In genomic region chr14:73136387-73137221, GRCh38 we compare ENCODE assay signal across 8 cellular contexts. TPM values are rescaled to one million over a fixed set of nuclear protein-coding genes. Genes with fewer than 3 reads are reported as not detected.
DNase-seq lines count a peak whose midpoint lies in the region; ATAC-seq and TF ChIP-seq lines count a peak whose summit lies in the region.

TSS of gene PSEN1 (plus strand) at chr14:73136507. CDS start at chr14:73148020, 11,513 bp downstream.

- H3K27ac Mint-ChIP-seq in HFFc6 = peak within 1 kb of the TSS; percentile 97

- peak; percentile 97 for ATAC-seq in gastroesophageal sphincter

- DNase-seq in GM04504 (ENCODE audit: low read depth) (peak; percentile 80), HFFc6 (peak; percentile 88), NB4 (ENCODE audit: low read depth) (peak; percentile 95), SK-N-SH (peak; percentile 98), non-pigmented ciliary epithelial cell (ENCODE audit: low read depth) (peak; percentile 47), substantia nigra (lab: John Stamatoyannopoulos, UW) (peak; percentile 72 to 99 (median 96))
- peak; percentile 97 for DNase-seq in activated naive CD4-positive, alpha-beta T cell treated with anti-CD3 and anti-CD28 coated beads, Interleukin-2, amount 50 U/mL, for 16 hours

- H3K9me3 ChIP-seq in SK-N-SH (no peaks in the 10 kb centered on the region), gastroesophageal sphincter (no peaks in the 10 kb centered on the region)

- CTCF ChIA-PET in SK-N-SH (lab: Yijun Ruan, JAX) = interaction anchor here (1.3 kb wide), 1 partner anchor 335 kb away, joined by 3 read pairs; no protein-coding TSS in a partner anchor

- H3K4me1 Mint-ChIP-seq in HFFc6 (ENCODE audit: low read depth) = peaks cover 22% of the 10 kb centered on the region

- POLR2A ChIA-PET in SK-N-SH (lab: Yijun Ruan, JAX) = interaction anchor here (0.6 to 1.6 kb wide), 3 partner anchors 9 to 78 kb away, joined by 3 to 6 read pairs (median 4); partner anchors contain the start of gene RBM25

- peaks cover 16% of the 10 kb centered on the region for H4K20me1 ChIP-seq in SK-N-SH (ENCODE audit: insufficient read depth)

- H3K4me3 ChIP-seq in NB4 (ENCODE audit: low read depth, low read length) (peak within 1 kb of the TSS; percentile 79), SK-N-SH (ENCODE audit: low read depth in 2 of 2, low read length in 1 of 2) (peak within 1 kb of the TSS; percentile 78 to 97), gastroesophageal sphincter (peak within 1 kb of the TSS; percentile 83 to 84)

- H3K4me1 ChIP-seq in SK-N-SH (ENCODE audit: control insufficient read depth in 1 of 2, insufficient read depth in 2 of 2, low read depth in 1 of 2, low read length in 1 of 2) (peaks cover 4 to 5% of the 10 kb centered on the region in 2 experiments; a peak in 1 of 4 replicates), gastroesophageal sphincter (peaks cover 0 to 32% (median 7%) of the 10 kb centered on the region in 3 donors)

- no peaks in the 10 kb centered on the region for H3K27me3 ChIP-seq in SK-N-SH (ENCODE audit: insufficient read depth)
- H3K27me3 ChIP-seq in gastroesophageal sphincter = no peaks in the 10 kb centered on the region

- H3K36me3 Mint-ChIP-seq in HFFc6 (ENCODE audit: low read depth) = peaks cover 30% of the 10 kb centered on the region

- H3F3A ChIP-seq in SK-N-SH (replicated peaks; ENCODE audit: insufficient read depth) = peaks cover 6% of the 10 kb centered on the region

- TF ChIP-seq POLR2A in NB4 (IDR thresholded peaks at IDR 0.05; ENCODE audit: extremely low read depth, insufficient read length) (peak; percentile 85), gastroesophageal sphincter (IDR thresholded peaks at IDR 0.05) (peak; percentile 75 to 87)

- TF ChIP-seq RAD21 in SK-N-SH (IDR thresholded peaks at IDR 0.05; ENCODE audit: low read length) = no peak

- H2AFZ ChIP-seq in SK-N-SH (ENCODE audit: low read depth) = peak within 1 kb of the TSS; percentile 88

- H3K79me2 ChIP-seq in SK-N-SH (ENCODE audit: insufficient read depth) = peaks cover 52% of the 10 kb centered on the region

- no peaks in the 10 kb centered on the region for H3K9me2 ChIP-seq in SK-N-SH

- peak within 1 kb of the TSS; percentile 93 for H3K4me3 Mint-ChIP-seq in HFFc6

- WGBS in SK-N-SH (ENCODE audit: low lambda C conversion rate) = under 1% methylated on average over 30 of the region's 71 CpGs
- 0% methylated on average over 12 of the region's 71 CpGs; no CpG with 5 or more reads in 1 of the 2 donors for WGBS in gastroesophageal sphincter (ENCODE audit: low coverage in 1 of 2), 2 donors

- H3K27me3 Mint-ChIP-seq in HFFc6 (ENCODE audit: insufficient read depth) = peaks cover 13% of the 10 kb centered on the region

- H3K9me3 Mint-ChIP-seq in HFFc6 = peaks cover 15% of the 10 kb centered on the region

- H3K4me2 ChIP-seq in SK-N-SH = peak within 1 kb of the TSS; percentile 72

- H3K36me3 ChIP-seq in SK-N-SH (replicated peaks in 1 of 2; ENCODE audit: control insufficient read depth in 1 of 2, insufficient read depth in 2 of 2, low read length in 1 of 2) (peaks cover 0 to 4% of the 10 kb centered on the region in 2 experiments), gastroesophageal sphincter (no peaks in the 10 kb centered on the region)

- TF ChIP-seq EP300 in SK-N-SH (IDR thresholded peaks at IDR 0.05; ENCODE audit: borderline replicate concordance in 1 of 2, low read depth in 1 of 2, low read length in 1 of 2) (0 out of 4 replicates have a peak, but pooled peaks of 1 of the 2 experiments have one; percentile 19), gastroesophageal sphincter (IDR thresholded peaks at IDR 0.05) (no peak)

- H3K27ac ChIP-seq in SK-N-SH (ENCODE audit: low read depth in 2 of 2, low read length in 1 of 2) = peak within 1 kb of the TSS; percentile 73 to 93
- peak within 1 kb of the TSS; percentile 84 to 98 (median 96) for H3K27ac ChIP-seq in gastroesophageal sphincter
- H3K27ac ChIP-seq in substantia nigra (ENCODE audit: low read depth, low read length, poor library complexity, severe bottlenecking) = peak within 1 kb of the TSS; percentile 95

- H3K9ac ChIP-seq in SK-N-SH = peak within 1 kb of the TSS; percentile 95

- TF ChIP-seq CTCF in HFFc6 (IDR thresholded peaks at IDR 0.05) = no peak
- no peak for TF ChIP-seq CTCF in NB4 (IDR thresholded peaks at IDR 0.05; ENCODE audit: low read depth, low read length)
- TF ChIP-seq CTCF in SK-N-SH (IDR thresholded peaks at IDR 0.05) = no peak
- no peak for TF ChIP-seq CTCF in gastroesophageal sphincter (IDR thresholded peaks at IDR 0.05)

TF ChIP-seq in SK-N-SH, 30 proteins besides CTCF, POLR2A, EP300 and RAD21 (continues in another document):
- TF ChIP-seq RXRA (IDR thresholded peaks at IDR 0.05; ENCODE audit: borderline replicate concordance, low read depth) (no peak), YY1 (IDR thresholded peaks at IDR 0.05; ENCODE audit: low read depth) (no peak), IRF3 (IDR thresholded peaks at IDR 0.05; ENCODE audit: low read depth, low read length) (no peak), MAX (IDR thresholded peaks at IDR 0.05; ENCODE audit: low read depth) (peak; percentile 39), USF1 (IDR thresholded peaks at IDR 0.05; ENCODE audit: borderline replicate concordance, low read depth) (no peak), NFIC (IDR thresholded peaks at IDR 0.05; ENCODE audit: borderline replicate concordance) (no peak), SMC3 (IDR thresholded peaks at IDR 0.05; ENCODE audit: low read depth, low read length) (no peak), RFX5 (IDR thresholded peaks at IDR 0.05; ENCODE audit: low read length) (no peak), TAF1 (IDR thresholded peaks at IDR 0.05; ENCODE audit: borderline replicate concordance, low read depth, low read length) (peak; percentile 76), GABPA (IDR thresholded peaks at IDR 0.05; ENCODE audit: low read depth) (peak; percentile 87), ELF1 (IDR thresholded peaks at IDR 0.05) (0 out of 2 replicates have a peak, but pooled peaks have one; percentile 5), SIN3A (IDR thresholded peaks at IDR 0.05; ENCODE audit: borderline replicate concordance, low read depth, low read length) (0 out of 2 replicates have a peak, but pooled peaks have one; percentile 12), FOSL2 (IDR thresholded peaks at IDR 0.05; ENCODE audit: borderline replicate concordance, low read depth) (no peak), RCOR1 (IDR thresholded peaks at IDR 0.05; ENCODE audit: low read length) (no peak), FOXJ3 (CRISPR knock-in tag; IDR thresholded peaks at IDR 0.05) (peak; percentile 21; the same call in 1 of the 2 replicates), CHD2 (IDR thresholded peaks at IDR 0.05; ENCODE audit: low read length, partially characterized antibody) (no peak), GATA2 (CRISPR knock-in tag; IDR thresholded peaks at IDR 0.05) (no peak), FOXM1 (IDR thresholded peaks at IDR 0.05; ENCODE audit: low read depth) (no peak), JUND (IDR thresholded peaks at IDR 0.05) (no peak), USF2 (IDR thresholded peaks at IDR 0.05; ENCODE audit: borderline replicate concordance, low read depth, low read length) (no peak), TCF12 (IDR thresholded peaks at IDR 0.05) (no peak)

RNA-seq across cellular contexts. Expression of gene PSEN1, which starts in this region (rescaled TPM):
- 10 to 100 TPM; 34.5 to 44.6 (median 40.2) TPM for total RNA-seq in HFFc6 (2021; fragmentation: NEBNext Ultra II Directional; extraction: Animal tissue kit (Norgen Biotek cat#: 25700))
- 9.0 and 9.2 TPM in 2 replicates for polyA plus RNA-seq in SK-N-SH (2012; rRNA removed)
- polyA plus RNA-seq in SK-N-SH (2012; cell fraction: cytosol; rRNA removed) = 11.6 and 12.6 TPM in 2 replicates
- polyA plus RNA-seq in SK-N-SH (2012; cell fraction: nucleus; rRNA removed) = 16.1 and 17.9 TPM in 2 replicates
- total RNA-seq in gastroesophageal sphincter = 10 to 100 TPM; 40.1 to 54.6 (median 45.9) TPM

Comparison
In these comparisons a context has a peak if more than half of its experiments do, and no peak if none do; other contexts are left out.
1. Peak in every context shown above with its lines: DNase-seq, ATAC-seq, H3K4me3 ChIP-seq and H3K27ac ChIP-seq.
2. DNase-seq: peak in every context shown above with its lines; median percentile 98 in SK-N-SH; 97 in activated naive CD4-positive, alpha-beta T cell treated with anti-CD3 and anti-CD28 coated beads, Interleukin-2, amount 50 U/mL, for 16 hours; 96 in substantia nigra; 95 in NB4; 88 in HFFc6; 80 in GM04504; 47 in non-pigmented ciliary epithelial cell.